In genomic region chr9:94029932-94030317, GRCh38 we compare ENCODE assay signal across 8 cellular contexts. TPM values are rescaled to one million over a fixed set of nuclear protein-coding genes. Genes with fewer than 3 reads are reported as not detected.
DNase-seq lines count a peak whose midpoint lies in the region; ATAC-seq and TF ChIP-seq lines count a peak whose summit lies in the region.

No MANE protein-coding gene starts in this region.

- H3K27ac ChIP-seq in Panc1 (ENCODE audit: low read length) (peak overlapping the region; percentile 86), esophagus muscularis mucosa (replicated peaks in 1 of 4) (peak overlapping the region; percentile 84 to 92 (median 90))

- peaks cover 3% of the 10 kb centered on the region for H3K27me3 Mint-ChIP-seq in progenitor cell of endocrine pancreas

- H3K36me3 ChIP-seq in Panc1 (ENCODE audit: control insufficient read depth, insufficient read depth, low read length): no peaks in the 10 kb centered on the region
- no peaks in the 10 kb centered on the region for H3K36me3 ChIP-seq in esophagus muscularis mucosa

- TF ChIP-seq POLR2A in esophagus muscularis mucosa (IDR thresholded peaks at IDR 0.05; ENCODE audit: low read depth): no peak

- intact Hi-C loops in Panc1 (cut with micrococcal nuclease; ENCODE audit: unreplicated experiment) (no loop called here), esophagus muscularis mucosa (cut with DNase I) (no loop called here)

- POLR2A ChIA-PET in Panc1 (lab: Charles Lee): no interaction called here

- peak overlapping the region; percentile 83 to 91 for H3K4me3 ChIP-seq in Panc1 (ENCODE audit: low read depth in 2 of 2, low read length in 2 of 2)
- H3K4me3 ChIP-seq in esophagus muscularis mucosa: peak overlapping the region; percentile 80 to 98 (median 88)

- TF ChIP-seq CTCF in GM10266 (IDR thresholded peaks at IDR 0.05; ENCODE audit: control insufficient read depth, insufficient read depth, low read depth, missing control alignments) (no peak), Panc1 (IDR thresholded peaks at IDR 0.05) (no peak), esophagus muscularis mucosa (IDR thresholded peaks at IDR 0.05) (no peak), progenitor cell of endocrine pancreas (IDR thresholded peaks at IDR 0.05; ENCODE audit: unreplicated experiment) (no peak), GM13976 (IDR thresholded peaks at IDR 0.05; ENCODE audit: borderline replicate concordance, control extremely low read depth, extremely low read depth, insufficient read depth, missing control alignments) (no peak)

- CTCF ChIA-PET in Panc1 (lab: Charles Lee): no interaction called here

- peak overlapping the region; percentile 98 for H3K4me3 Mint-ChIP-seq in progenitor cell of endocrine pancreas (ENCODE audit: low read depth)

- BruUV-seq in Panc1 (replicated peaks; lab: Mats Ljungman, UMichigan): no TSS peak

- peak overlapping the region; percentile 99 for H3K27ac Mint-ChIP-seq in progenitor cell of endocrine pancreas

- in situ Hi-C loops in Panc1 (cut with HindIII; ENCODE audit: low pct_unique_long_range_greater_than_20kb, low sequenced_read_pairs) (no loop called here), GM13976 (cut with MboI; ENCODE audit: low sequenced_read_pairs, unreplicated experiment) (no loop called here)

- TF ChIP-seq EP300 in esophagus muscularis mucosa (IDR thresholded peaks at IDR 0.05): no peak

- DNase-seq in GM10266 (ENCODE audit: extremely low spot score): peak; percentile 7
- no peak for DNase-seq in Panc1 (ENCODE audit: low read depth, low spot score)
- no peak for DNase-seq in esophagus muscularis mucosa (ENCODE audit: extremely low spot score)
- no peak for DNase-seq in progenitor cell of endocrine pancreas (ENCODE audit: low spot score, unreplicated experiment)
- no peak for DNase-seq in GM13976 (ENCODE audit: low spot score)
- DNase-seq in HK-2 (ENCODE audit: unreplicated experiment): no peak
- no peak for DNase-seq in NOMO-1 (lab: John Stamatoyannopoulos, UW; ENCODE audit: unreplicated experiment in 2 of 2)

- H3K4me1 ChIP-seq in Panc1 (ENCODE audit: control insufficient read depth, insufficient read depth, low read length) (peaks cover 6% of the 10 kb centered on the region), esophagus muscularis mucosa (peaks cover 6 to 29% (median 27%) of the 10 kb centered on the region in 4 donors)

- H3K9me3 ChIP-seq in Panc1 (ENCODE audit: control insufficient read depth, insufficient read depth, low read depth, low read length) (no peaks in the 10 kb centered on the region), esophagus muscularis mucosa (no peaks in the 10 kb centered on the region)

- H3K4me1 Mint-ChIP-seq in progenitor cell of endocrine pancreas (ENCODE audit: low read depth): peaks cover 13% of the 10 kb centered on the region

- H3K36me3 Mint-ChIP-seq in progenitor cell of endocrine pancreas (ENCODE audit: insufficient read depth): no peaks in the 10 kb centered on the region

- ATAC-seq in Panc1: no peak
- no peak for ATAC-seq in GM18498 (IDR thresholded peaks at IDR 0.05; ENCODE audit: unreplicated experiment)

- no peaks in the 10 kb centered on the region for H3K27me3 ChIP-seq in Panc1 (ENCODE audit: control insufficient read depth, insufficient read depth, low read length)
- H3K27me3 ChIP-seq in esophagus muscularis mucosa: no peaks in the 10 kb centered on the region

- peaks cover 9% of the 10 kb centered on the region for H3K9me3 Mint-ChIP-seq in progenitor cell of endocrine pancreas (ENCODE audit: low read depth)

- 41% methylated on average over 4 of the region's 6 CpGs for WGBS in esophagus muscularis mucosa

RNA-seq across cellular contexts. Expression of gene PTPDC1, which starts 54.3 kb away (rescaled TPM):
- total RNA-seq in Panc1 (2021; ENCODE audit: unreplicated experiment) (10.6 TPM), esophagus muscularis mucosa (10 to 100 TPM; 15.4 to 21.6 (median 17.8) TPM), progenitor cell of endocrine pancreas (7.2 and 8.9 TPM in 2 replicates)
- polyA plus RNA-seq in Panc1 (2012; ENCODE audit: insufficient read length): 4.5 TPM
